Comparison of ENCODE assay signal across 13 cellular contexts in genomic region chr6:68108243-68108835, GRCh38.
A peak's percentile ranks its signal among the peaks of the same experiment; 100 is the strongest.
DNase-seq lines count a peak whose midpoint lies in the region; ATAC-seq and TF ChIP-seq lines count a peak whose summit lies in the region.
"Had no signal": no experiment of that assay in that cellular context is flagged by ENCODE, and none has a peak within 500 bp of the region (broad histone marks: within the 10 kb centered on the region; RNA-seq: fewer than 3 reads in every experiment).

No MANE protein-coding gene starts in this region.

- intact Hi-C loops in left cardiac atrium (cut with DNase I): no loop called here

- ATAC-seq in GM18909 (IDR thresholded peaks at IDR 0.05; ENCODE audit: poor library complexity, unreplicated experiment) (peak; percentile 74), HG02840 (IDR thresholded peaks at IDR 0.05; ENCODE audit: low FRiP score, unreplicated experiment) (peak; percentile 63), left cardiac atrium (no peak)
- ATAC-seq: activated T-helper 17 cell treated with anti-CD3 and anti-CD28 coated beads, Interleukin-2, amount 50 U/mL, for 72 hours; left ventricle myocardium superior had no signal

- H3K36me3 ChIP-seq in HUES64 (ENCODE audit: insufficient read depth, low read length): no peaks in the 10 kb centered on the region
- H3K36me3 ChIP-seq: right atrium auricular region had no signal

- H3K4me3 ChIP-seq in HUES64 (ENCODE audit: low read length) (no peak overlapping the region), fibroblast of villous mesenchyme (ENCODE audit: low read depth, low read length) (no peak overlapping the region)
- H3K4me3 ChIP-seq: right atrium auricular region had no signal

- no peak for TF ChIP-seq CTCF in fibroblast of villous mesenchyme (IDR thresholded peaks at IDR 0.05; ENCODE audit: insufficient read depth, low read depth, low read length)

- 90% methylated on average over 2 of the region's 2 CpGs for WGBS in HUES64

- no peak overlapping the region for H3K9ac ChIP-seq in HUES64 (ENCODE audit: low read depth, low read length)

- no peaks in the 10 kb centered on the region for H3K9me3 ChIP-seq in HUES64 (ENCODE audit: insufficient read depth, low read depth, low read length)
- H3K9me3 ChIP-seq: right atrium auricular region had no signal

- H3K27ac ChIP-seq in HUES64 (ENCODE audit: low read depth, low read length): 0 out of 2 replicates have a peak overlapping the region, but pooled peaks have one; percentile 40
- H3K27ac ChIP-seq: epithelial cell of prostate, right atrium auricular region had no signal

- H3K4me1 ChIP-seq in HUES64 (ENCODE audit: insufficient read depth, low read length): no peaks in the 10 kb centered on the region
- H3K4me1 ChIP-seq: right atrium auricular region had no signal

- H3K27me3 ChIP-seq in HUES64 (ENCODE audit: insufficient read depth, low read length): no peaks in the 10 kb centered on the region
- H3K27me3 ChIP-seq: right atrium auricular region had no signal

- DNase-seq in fibroblast of villous mesenchyme (ENCODE audit: low read depth): peak; percentile 18
- no peak for DNase-seq in EL
- DNase-seq in GDM1 (lab: John Stamatoyannopoulos, UW): no peak
- no peak for DNase-seq in pons (ENCODE audit: low spot score)
- DNase-seq in left cardiac atrium: no peak
- DNase-seq: left ventricle myocardium superior, NCI-H1694 had no signal

Comparison
In these comparisons a context has a peak if more than half of its experiments do, and no peak if none do; other contexts are left out.
1. ATAC-seq: peak in GM18909 (single experiment) and HG02840 (single experiment); none in left cardiac atrium (0 of 2).